Comparison of ENCODE assay signal across 8 cellular contexts in the genomic region with DNA sequence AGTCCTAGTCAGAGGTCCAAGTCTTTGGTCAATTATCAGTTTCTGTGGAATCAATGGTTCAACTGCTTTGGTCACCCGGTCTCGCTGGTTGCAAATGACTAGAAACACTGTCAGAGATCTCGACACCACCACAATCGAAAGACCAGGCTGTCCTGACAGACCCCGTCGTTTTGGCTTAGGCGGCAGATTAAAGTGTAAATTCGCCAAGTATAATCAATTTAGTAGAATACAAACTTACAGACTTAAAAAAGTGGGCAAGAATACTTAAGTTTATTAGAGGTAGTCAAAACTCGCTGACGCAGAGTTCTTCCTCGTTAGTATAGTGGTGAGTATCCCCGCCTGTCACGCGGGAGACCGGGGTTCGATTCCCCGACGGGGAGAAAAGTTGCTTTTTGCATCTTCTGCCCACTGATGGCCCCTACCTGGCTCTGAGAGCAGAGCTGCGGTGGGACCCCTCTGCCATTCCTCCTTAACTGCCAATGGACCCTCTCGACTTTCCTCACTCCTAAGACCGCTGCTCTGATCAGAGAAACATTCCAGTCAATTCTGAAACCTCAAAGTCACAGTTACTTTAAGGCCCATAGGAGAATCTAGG. TPM values are rescaled to one million over a fixed set of nuclear protein-coding genes. Genes with fewer than 3 reads are reported as not detected.
DNase-seq lines count a peak whose midpoint lies in the region; ATAC-seq and TF ChIP-seq lines count a peak whose summit lies in the region.

No MANE protein-coding gene starts in this region.

- TF ChIP-seq CTCF in ovary (IDR thresholded peaks at IDR 0.05) (no peak), tibial artery (IDR thresholded peaks at IDR 0.05) (no peak)

- intact Hi-C loops in ovary (cut with DNase I), result loop anchor here in 1 of 4 donors (10.0 kb wide), 1 partner anchor 329 kb away; no protein-coding TSS in a partner anchor
- intact Hi-C loops in tibial artery (cut with DNase I; ENCODE audit: low total_unique reads), result no loop called here

- H3K9me3 ChIP-seq in SJCRH30 (replicated peaks) (no peaks in the 10 kb centered on the region), ovary (no peaks in the 10 kb centered on the region), tibial artery (no peaks in the 10 kb centered on the region)

- peaks cover 6% of the 10 kb centered on the region for H3K27me3 Mint-ChIP-seq in IgD-negative memory B cell

- peak overlapping the region; percentile 70 for H3K4me3 ChIP-seq in SJCRH30
- H3K4me3 ChIP-seq in ovary, result peak overlapping the region; percentile 48
- peak overlapping the region; percentile 41 to 50 for H3K4me3 ChIP-seq in tibial artery

- no peak for TF ChIP-seq EP300 in ovary (IDR thresholded peaks at IDR 0.05)

- peak overlapping the region; percentile 81 to 96 (median 94) for H3K4me3 Mint-ChIP-seq in IgD-negative memory B cell

- H3K4me1 ChIP-seq in SJCRH30, result no peaks in the 10 kb centered on the region
- no peaks in the 10 kb centered on the region for H3K4me1 ChIP-seq in ovary (ENCODE audit: insufficient read depth)
- H3K4me1 ChIP-seq in tibial artery, result peaks cover 0 to 12% (median 7%) of the 10 kb centered on the region in 4 donors

- peaks cover 23 to 34% (median 28%) of the 10 kb centered on the region in 3 donors for H3K4me1 Mint-ChIP-seq in IgD-negative memory B cell

- in situ Hi-C loops in ACHN (cut with HindIII; ENCODE audit: low pct_ligation_motif_present, low pct_unique_long_range_greater_than_20kb, low sequenced_read_pairs), result no loop called here

- H3K27me3 ChIP-seq in SJCRH30 (no peaks in the 10 kb centered on the region), ovary (no peaks in the 10 kb centered on the region), tibial artery (peaks cover 0 to 2% of the 10 kb centered on the region in 2 donors)

- TF ChIP-seq POLR2A in ovary (IDR thresholded peaks at IDR 0.05), result no peak

- peak; percentile 51 for ATAC-seq in GM18907 (IDR thresholded peaks at IDR 0.05; ENCODE audit: unreplicated experiment)

- H3K27ac ChIP-seq in SJCRH30 (no peak overlapping the region; the same call in 1 of the 2 replicates), ovary (peak overlapping the region; percentile 26 to 66), tibial artery (peak overlapping the region in 1 of 2 donors; percentile 10)

- 3% methylated on average over 21 of the region's 21 CpGs for WGBS in ovary, 3 donors

- no peaks in the 10 kb centered on the region for H3K36me3 ChIP-seq in SJCRH30
- no peaks in the 10 kb centered on the region for H3K36me3 ChIP-seq in ovary
- H3K36me3 ChIP-seq in tibial artery, result no peaks in the 10 kb centered on the region

- H3K27ac Mint-ChIP-seq in IgD-negative memory B cell, result peak overlapping the region; percentile 95 to 98 (median 98)

- no peaks in the 10 kb centered on the region for H3K9me3 Mint-ChIP-seq in IgD-negative memory B cell

- DNase-seq in ACHN (peak; percentile 73), SJCRH30 (peak; percentile 59 to 82), activated gamma-delta T cell (lab: John Stamatoyannopoulos, UW) (peak; percentile 22), globus pallidus (ENCODE audit: low spot score) (peak; percentile 69), ovary (peak; percentile 65 to 86 (median 82)), tibial artery (peak; percentile 46 to 78)

- H3K36me3 Mint-ChIP-seq in IgD-negative memory B cell, result no peaks in the 10 kb centered on the region

RNA-seq across cellular contexts. Expression of a gene that starts 30.6 kb away (rescaled TPM):
- polyA plus RNA-seq in IgD-negative memory B cell (9.0 TPM), ovary (1 to 10 TPM; 4.4 to 5.3 TPM)
- 18.0 and 18.9 TPM in 2 replicates for total RNA-seq in SJCRH30 (2014; rRNA removed; shearing (Covaris generic))
- 10 to 100 TPM in 2 of 7 donors, 1 to 10 TPM in 5; 5.2 to 11.5 (median 8.3) TPM for total RNA-seq in ovary

Comparison
In these comparisons a context has a peak if more than half of its experiments do, and no peak if none do; other contexts are left out.
1. DNase-seq: peak in every context shown above with its lines; median percentile 82 in ovary; 73 in ACHN; 70 in SJCRH30; 69 in globus pallidus; 62 in tibial artery; 22 in activated gamma-delta T cell.